17 cellular contexts compared by ENCODE assay signal in genomic region chr10:112622786-112623185, GRCh38.
"Had no signal": no experiment of that assay in that cellular context is flagged by ENCODE, and none has a peak within 500 bp of the region (broad histone marks: within the 10 kb centered on the region; RNA-seq: fewer than 3 reads in every experiment).

No MANE protein-coding gene starts in this region.

- H3K9me3 ChIP-seq: gastrocnemius medialis, lower lobe of right lung, tibial nerve had no signal

- H3K27me3 ChIP-seq: cardiac muscle cell, gastrocnemius medialis, tibial nerve had no signal

- H3K4me3 ChIP-seq: cardiac muscle cell, gastrocnemius medialis, lower lobe of right lung, skin epidermis, tibial nerve had no signal

- H3K36me3 ChIP-seq: cardiac muscle cell, gastrocnemius medialis, lower lobe of right lung, tibial nerve had no signal

- DNase-seq: activated CD4-positive, alpha-beta T cell treated with anti-CD3 and anti-CD28 coated beads, Interleukin-2, amount 10 ng/mL, durations not matched to agents 7 days and 5 days; activated CD8-positive, alpha-beta memory T cell treated with anti-CD3 and anti-CD28 coated beads, Interleukin-2, amount 50 U/mL, for 48 hours; activated gamma-delta T cell; activated T-cell treated with anti-CD3 and anti-CD28 coated beads, Interleukin-2, amount 50 U/mL, for 72 hours; anterior cingulate cortex; gastrocnemius medialis; left cardiac atrium; lower lobe of right lung; midbrain; posterior cingulate gyrus; stimulated activated CD4-positive, alpha-beta T cell treated with anti-CD3 and anti-CD28 coated beads, Interleukin-15, amount 100 ng/mL, for 24 hours; stimulated activated CD4-positive, alpha-beta T cell treated with anti-CD3 and anti-CD28 coated beads, Interleukin-4, amount 100 ng/mL, for 1 hour; stimulated activated naive B cell treated with anti-CD40 and anti-IgM and Interleukin-4, amounts not matched to agents 10 μg/mL and 1 μg/mL and 100 μg/mL, for 72 hours; substantia nigra had no signal

- H3K4me1 ChIP-seq: gastrocnemius medialis, lower lobe of right lung had no signal

- ATAC-seq: activated T-cell treated with anti-CD3 and anti-CD28 coated beads, Interleukin-2, amount 50 U/mL, for 72 hours; gastrocnemius medialis; lower lobe of right lung; stimulated activated naive B cell treated with anti-CD40 and anti-IgM and Interleukin-4, amounts not matched to agents 10 μg/mL and 1 μg/mL and 100 μg/mL, for 72 hours had no signal

- H3K27ac ChIP-seq: cardiac muscle cell, gastrocnemius medialis, lower lobe of right lung had no signal
